ENCODE assay signal across 10 cellular contexts in the genomic region with DNA sequence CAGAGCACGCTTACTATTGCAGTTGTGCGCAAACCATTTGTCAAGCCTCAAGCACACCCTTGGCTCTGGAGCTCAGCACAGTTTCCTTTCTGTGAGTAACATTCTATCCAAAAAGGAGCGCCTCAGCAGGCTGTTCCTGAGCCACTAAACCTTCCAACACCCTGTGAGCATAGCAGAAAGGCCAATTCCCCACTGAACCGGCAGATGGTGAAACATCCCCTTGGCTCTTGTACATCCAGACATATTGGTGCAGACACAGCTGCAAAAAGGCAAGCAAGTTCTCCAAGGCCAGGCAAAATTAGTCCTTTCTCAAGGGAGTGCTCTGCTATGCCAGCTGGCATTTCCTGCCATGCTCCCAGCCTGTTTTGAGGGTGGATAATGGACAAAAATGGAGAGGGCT. TPM values are rescaled to one million over a fixed set of nuclear protein-coding genes. Genes with fewer than 3 reads are reported as not detected.
DNase-seq lines count a peak whose midpoint lies in the region; TF ChIP-seq lines count a peak whose summit lies in the region.
"Had no signal": no experiment of that assay in that cellular context is flagged by ENCODE, and none has a peak within 500 bp of the region (broad histone marks: within the 10 kb centered on the region; RNA-seq: fewer than 3 reads in every experiment).

No MANE protein-coding gene starts in this region.

- H3K4me1 ChIP-seq in BLaER1 = peaks cover 24% of the 10 kb centered on the region
- H3K4me1 ChIP-seq in tibial nerve = no peaks in the 10 kb centered on the region
- H3K4me1 ChIP-seq: body of pancreas had no signal

- peak overlapping the region; percentile 67 for H3K4me2 ChIP-seq in BLaER1

- TF ChIP-seq CTCF in fibroblast of pulmonary artery (IDR thresholded peaks at IDR 0.05; ENCODE audit: low read length, missing control alignments) (peak; percentile 31), tibial nerve (IDR thresholded peaks at IDR 0.05) (no peak)

- H3K4me1 Mint-ChIP-seq in activated T-helper 2 cell treated with anti-CD3 and anti-CD28 coated beads, Interferon-gamma antibody, Interleukin-2, Interleukin-4, amounts not matched to agents 10 μg/mL and 5 μg/mL and 100 μg/mL, durations not matched to agents 14 hours and 24 hours and 36 hours (ENCODE audit: low read depth) = peaks cover 6% of the 10 kb centered on the region

- H3K9me3 ChIP-seq in BLaER1 (no peaks in the 10 kb centered on the region), tibial nerve (no peaks in the 10 kb centered on the region)
- H3K9me3 ChIP-seq: body of pancreas had no signal

- H3K4me3 Mint-ChIP-seq in activated T-helper 2 cell treated with anti-CD3 and anti-CD28 coated beads, Interferon-gamma antibody, Interleukin-2, Interleukin-4, amounts not matched to agents 10 μg/mL and 5 μg/mL and 100 μg/mL, durations not matched to agents 14 hours and 24 hours and 36 hours (ENCODE audit: low read depth) = no peak overlapping the region

- intact Hi-C loops in posterior vena cava (cut with DNase I) = loop anchor here in 1 of 2 donors (10.0 kb wide), 1 partner anchor 162 kb away; no protein-coding TSS in a partner anchor
- intact Hi-C loops in activated T-helper 2 cell treated with anti-CD3 and anti-CD28 coated beads, Interferon-gamma antibody, Interleukin-2, Interleukin-4, amounts not matched to agents 10 μg/mL and 5 μg/mL and 100 μg/mL, durations not matched to agents 14 hours and 24 hours and 36 hours (cut with micrococcal nuclease) = no loop called here

- H3K36me3 Mint-ChIP-seq in activated T-helper 2 cell treated with anti-CD3 and anti-CD28 coated beads, Interferon-gamma antibody, Interleukin-2, Interleukin-4, amounts not matched to agents 10 μg/mL and 5 μg/mL and 100 μg/mL, durations not matched to agents 14 hours and 24 hours and 36 hours (ENCODE audit: low read depth) = no peaks in the 10 kb centered on the region

- H3K27me3 ChIP-seq in BLaER1 (no peaks in the 10 kb centered on the region), tibial nerve (no peaks in the 10 kb centered on the region)
- H3K27me3 ChIP-seq: body of pancreas had no signal

- H3K36me3 ChIP-seq in BLaER1 (no peaks in the 10 kb centered on the region), tibial nerve (no peaks in the 10 kb centered on the region)

- H3K27ac ChIP-seq in BLaER1 = peak overlapping the region; percentile 33
- no peak overlapping the region for H3K27ac ChIP-seq in tibial nerve
- H3K27ac ChIP-seq: body of pancreas had no signal

- no peaks in the 10 kb centered on the region for H3K9me3 Mint-ChIP-seq in activated T-helper 2 cell treated with anti-CD3 and anti-CD28 coated beads, Interferon-gamma antibody, Interleukin-2, Interleukin-4, amounts not matched to agents 10 μg/mL and 5 μg/mL and 100 μg/mL, durations not matched to agents 14 hours and 24 hours and 36 hours

- whole genome bisulfite sequencing in tibial nerve, 2 donors = 69 to 81% methylated on average over 4 of the region's 4 CpGs

- H4K20me1 ChIP-seq in BLaER1 = no peaks in the 10 kb centered on the region

- peak overlapping the region; percentile 8; the same call in 1 of the 2 replicates for H3K9ac ChIP-seq in BLaER1

- H3K4me3 ChIP-seq in BLaER1 (no peak overlapping the region), fibroblast of pulmonary artery (replicated peaks; ENCODE audit: low read depth, low read length) (no peak overlapping the region), tibial nerve (no peak overlapping the region)
- H3K4me3 ChIP-seq: body of pancreas had no signal

- H3K27ac Mint-ChIP-seq in activated T-helper 2 cell treated with anti-CD3 and anti-CD28 coated beads, Interferon-gamma antibody, Interleukin-2, Interleukin-4, amounts not matched to agents 10 μg/mL and 5 μg/mL and 100 μg/mL, durations not matched to agents 14 hours and 24 hours and 36 hours = no peak overlapping the region

- DNase-seq in NCI-H524 treated with DMSO at 0.1 percent for 48 hours (lab: John Stamatoyannopoulos, UW) = peak; percentile 51
- peak; percentile 42 for DNase-seq in fibroblast of pulmonary artery (ENCODE audit: low read depth)
- DNase-seq in nucleus accumbens (lab: John Stamatoyannopoulos, UW) = peak in 49 of 56 donors; percentile 7 to 81 (median 49)
- DNase-seq in posterior vena cava (ENCODE audit: low spot score) = no peak
- DNase-seq in tibial nerve (ENCODE audit: low spot score in 2 of 2) = no peak
- no peak for DNase-seq in activated T-helper 2 cell treated with anti-CD3 and anti-CD28 coated beads, Interferon-gamma antibody, Interleukin-2, Interleukin-4, amounts not matched to agents 10 μg/mL and 5 μg/mL and 100 μg/mL, durations not matched to agents 14 hours and 24 hours and 36 hours (ENCODE audit: low spot score)
- no peak for DNase-seq in mucosa of gallbladder (ENCODE audit: low spot score)
- DNase-seq: NCI-H510A had no signal

- TF ChIP-seq EP300 in tibial nerve (IDR thresholded peaks at IDR 0.05) = no peak

- no peak for TF ChIP-seq POLR2A in tibial nerve (IDR thresholded peaks at IDR 0.05)

- peaks cover 12% of the 10 kb centered on the region for H3K27me3 Mint-ChIP-seq in activated T-helper 2 cell treated with anti-CD3 and anti-CD28 coated beads, Interferon-gamma antibody, Interleukin-2, Interleukin-4, amounts not matched to agents 10 μg/mL and 5 μg/mL and 100 μg/mL, durations not matched to agents 14 hours and 24 hours and 36 hours (ENCODE audit: low read depth)

RNA-seq across cellular contexts. Expression of a gene that starts 44.1 kb away (rescaled TPM):
- total RNA-seq in posterior vena cava (10 to 100 TPM; 39.1 to 43.3 TPM), tibial nerve (100 to 1,000 TPM; 107 to 126 (median 118) TPM), mucosa of gallbladder (103 TPM)
- 44.8 and 45.3 TPM in 2 replicates for total RNA-seq in activated T-helper 2 cell treated with anti-CD3 and anti-CD28 coated beads, Interferon-gamma antibody, Interleukin-2, Interleukin-4, amounts not matched to agents 10 μg/mL and 5 μg/mL and 100 μg/mL, durations not matched to agents 14 hours and 24 hours and 36 hours

Comparison
In these comparisons a context has a peak if more than half of its experiments do, and no peak if none do; other contexts are left out.
1. DNase-seq: peak in NCI-H524 treated with DMSO at 0.1 percent for 48 hours (single experiment), fibroblast of pulmonary artery (single experiment) and nucleus accumbens (49 of 56); none in posterior vena cava (single experiment), tibial nerve (0 of 2), activated T-helper 2 cell treated with anti-CD3 and anti-CD28 coated beads, Interferon-gamma antibody, Interleukin-2, Interleukin-4, amounts not matched to agents 10 μg/mL and 5 μg/mL and 100 μg/mL, durations not matched to agents 14 hours and 24 hours and 36 hours (single experiment) and mucosa of gallbladder (single experiment).